In the genomic region with DNA sequence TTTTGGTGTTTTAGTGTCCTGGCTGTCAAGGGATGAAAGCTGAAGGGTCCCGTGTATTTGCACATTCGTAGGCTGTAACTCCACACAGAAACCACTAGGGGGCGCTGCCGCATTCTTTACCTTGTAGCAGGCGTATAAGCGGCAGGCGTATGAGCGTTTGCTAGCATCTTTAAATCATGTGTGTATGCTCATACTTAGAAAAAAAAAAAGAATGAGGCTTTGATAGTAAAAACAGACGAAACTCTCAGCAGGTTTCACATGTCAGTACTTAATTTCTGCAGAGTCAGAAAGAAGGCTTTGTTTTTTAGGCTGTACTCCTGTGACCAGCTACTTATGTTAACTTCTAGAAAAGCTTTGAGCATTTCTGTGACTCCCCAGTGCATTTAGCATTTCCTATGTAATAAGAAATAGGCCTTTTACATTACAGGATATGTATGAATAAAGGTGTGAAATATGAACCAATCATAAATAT, we compare ENCODE assay signal across 8 cellular contexts.
DNase-seq lines count a peak whose midpoint lies in the region; TF ChIP-seq lines count a peak whose summit lies in the region.

No MANE protein-coding gene starts in this region.

- no peaks in the 10 kb centered on the region for H3K9me3 ChIP-seq in ovary

- H3K27ac Mint-ChIP-seq in type B pancreatic cell: no peak overlapping the region

- H3K4me3 Mint-ChIP-seq in type B pancreatic cell: no peak overlapping the region

- H3K4me1 Mint-ChIP-seq in type B pancreatic cell (ENCODE audit: unreplicated experiment): peaks cover 20% of the 10 kb centered on the region

- TF ChIP-seq POLR2A in ovary (IDR thresholded peaks at IDR 0.05): no peak

- no peak for TF ChIP-seq EP300 in ovary (IDR thresholded peaks at IDR 0.05)

- H3K9me3 Mint-ChIP-seq in type B pancreatic cell: no peaks in the 10 kb centered on the region

- no peak overlapping the region for H3K4me3 ChIP-seq in ovary

- 1% methylated on average over 9 of the region's 9 CpGs for WGBS in ovary, 3 donors

- H3K27ac ChIP-seq in ovary: no peak overlapping the region

- intact Hi-C loops in ovary (cut with DNase I): loop anchor here (5.0 to 10.0 kb wide), 7 partner anchors 180 to 777 kb away; a partner anchor contains a TSS

- TF ChIP-seq CTCF in LNCAP (IDR thresholded peaks at IDR 0.05) (peak; percentile 91), ovary (IDR thresholded peaks at IDR 0.05) (peak; percentile 73 to 85 (median 80)), type B pancreatic cell (conservative IDR thresholded peaks at IDR 0.05) (peak; percentile 97)

- no peaks in the 10 kb centered on the region for H3K4me1 ChIP-seq in ovary (ENCODE audit: insufficient read depth)

- no peaks in the 10 kb centered on the region for H3K27me3 ChIP-seq in ovary

- peaks cover under 1% of the 10 kb centered on the region for H3K27me3 Mint-ChIP-seq in type B pancreatic cell

- no peaks in the 10 kb centered on the region for H3K36me3 Mint-ChIP-seq in type B pancreatic cell

- DNase-seq in GDM1 (lab: John Stamatoyannopoulos, UW): peak; percentile 24
- DNase-seq in H4 (ENCODE audit: low spot score): peak; percentile 75
- peak; percentile 21 to 64 for DNase-seq in SHP77 (lab: John Stamatoyannopoulos, UW)
- peak; percentile 90 for DNase-seq in activated effector memory CD4-positive, alpha-beta T cell treated with anti-CD3 and anti-CD28 coated beads, Interleukin-2, amount 50 U/mL, for 16 hours
- peak; percentile 81 for DNase-seq in globus pallidus (ENCODE audit: low spot score)
- peak; percentile 70 to 85 (median 82) for DNase-seq in ovary
- DNase-seq in type B pancreatic cell (ENCODE audit: extremely low spot score, unreplicated experiment): peak; percentile 86

- H3K36me3 ChIP-seq in ovary: no peaks in the 10 kb centered on the region

Comparison
In these comparisons a context has a peak if more than half of its experiments do, and no peak if none do; other contexts are left out.
1. DNase-seq: peak in every context shown above with its lines; median percentile 90 in activated effector memory CD4-positive, alpha-beta T cell treated with anti-CD3 and anti-CD28 coated beads, Interleukin-2, amount 50 U/mL, for 16 hours; 86 in type B pancreatic cell; 82 in ovary; 81 in globus pallidus; 75 in H4; 42 in SHP77; 24 in GDM1.